In the genomic region with DNA sequence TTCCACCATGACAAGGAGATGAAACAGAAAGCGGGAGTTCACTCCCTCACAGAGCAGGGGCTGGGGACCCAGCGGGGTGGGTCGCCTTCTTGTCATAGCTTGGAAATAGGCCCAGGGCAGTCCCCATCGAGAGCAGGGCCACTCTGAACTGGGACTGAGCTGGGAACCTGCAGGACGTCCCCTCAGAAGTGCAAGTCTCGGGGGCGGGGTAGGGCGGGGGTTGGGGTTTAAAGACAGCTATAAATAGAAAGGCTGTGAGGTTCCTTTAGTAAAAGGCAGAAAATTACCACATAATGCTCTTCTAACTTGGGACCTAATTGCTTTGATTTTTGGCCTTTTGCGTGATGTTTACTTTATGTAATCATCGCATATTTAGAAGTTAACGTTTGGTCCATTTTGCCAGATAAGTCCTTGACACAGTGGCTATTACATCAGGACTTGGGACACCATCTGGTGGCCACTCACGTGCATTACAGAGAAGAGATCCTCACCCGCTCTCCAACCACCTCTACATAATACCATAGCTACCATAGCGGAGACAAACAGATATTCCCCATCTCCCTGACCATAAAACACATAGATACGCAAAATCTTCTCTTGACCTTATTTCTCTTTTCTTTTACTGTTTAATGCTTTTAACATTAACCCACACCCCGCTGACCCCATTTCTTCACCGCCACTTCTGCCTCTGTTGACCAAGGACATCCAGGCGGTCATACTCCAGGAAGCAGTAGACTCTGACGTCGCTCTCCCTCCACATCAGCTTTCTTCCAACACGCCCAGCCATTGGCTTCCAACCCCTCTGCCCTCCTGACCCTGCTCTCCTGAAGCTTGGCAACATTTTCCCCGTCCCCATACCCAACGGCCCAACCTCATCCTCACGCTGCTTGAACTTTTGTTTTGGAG, we compare ENCODE assay signal across 8 cellular contexts. TPM values are rescaled to one million over a fixed set of nuclear protein-coding genes. Genes with fewer than 3 reads are reported as not detected.
DNase-seq lines count a peak whose midpoint lies in the region; ATAC-seq lines count a peak whose summit lies in the region.

No MANE protein-coding gene starts in this region.

- peaks cover 15% of the 10 kb centered on the region for H3K36me3 Mint-ChIP-seq in activated naive CD8-positive, alpha-beta T cell

- intact Hi-C loops in head of caudate nucleus (cut with DNase I): no loop called here

- H4K12ac ChIP-seq in trophoblast cell (ENCODE audit: low read depth, low read length): no peak overlapping the region

- H2AFZ ChIP-seq in trophoblast cell (ENCODE audit: insufficient read depth, low read length, poor library complexity): no peak overlapping the region

- no peaks in the 10 kb centered on the region for H3K27me3 ChIP-seq in trophoblast cell (ENCODE audit: insufficient read depth, low read length)

- H3K9me3 Mint-ChIP-seq in activated naive CD8-positive, alpha-beta T cell (ENCODE audit: low read depth): no peaks in the 10 kb centered on the region

- no peak overlapping the region for H3K14ac ChIP-seq in trophoblast cell (ENCODE audit: low read length)

- H4K8ac ChIP-seq in trophoblast cell (ENCODE audit: low read depth, low read length): no peak overlapping the region

- H3K27ac Mint-ChIP-seq in activated naive CD8-positive, alpha-beta T cell: peak overlapping the region; percentile 37

- H2BK12ac ChIP-seq in trophoblast cell (ENCODE audit: low read length): no peak overlapping the region

- H3K79me2 ChIP-seq in trophoblast cell (ENCODE audit: control insufficient read depth, insufficient read depth, low read length, poor library complexity): no peaks in the 10 kb centered on the region

- H3K79me1 ChIP-seq in trophoblast cell (ENCODE audit: low read length): no peaks in the 10 kb centered on the region

- H3K4me3 Mint-ChIP-seq in activated naive CD8-positive, alpha-beta T cell: no peak overlapping the region

- H3K4me1 ChIP-seq in trophoblast cell (ENCODE audit: control insufficient read depth in 1 of 2, insufficient read depth in 2 of 2, low read length in 2 of 2): no peaks in the 10 kb centered on the region

- no peak overlapping the region for H3K23ac ChIP-seq in trophoblast cell (ENCODE audit: low read length)

- no peak overlapping the region for H3K27ac ChIP-seq in trophoblast cell (ENCODE audit: low read depth, low read length)

- DNase-seq in G401 (ENCODE audit: low spot score) (peak; percentile 69), HS-5 (ENCODE audit: low read depth) (peak; percentile 55), RKO (ENCODE audit: low spot score) (peak; percentile 70), head of caudate nucleus (peak in 40 of 42 donors; percentile 22 to 80 (median 52)), trophoblast cell (peak; percentile 49 to 78)

- peak overlapping the region; percentile 26 for H3K4me2 ChIP-seq in trophoblast cell (ENCODE audit: low read length)

- no peak overlapping the region for H3K18ac ChIP-seq in trophoblast cell (ENCODE audit: low read length)

- no CpG with 5 or more reads among the region's 24 CpGs for WGBS in trophoblast cell (ENCODE audit: extremely low coverage, insufficient coverage, insufficient read length)

- in situ Hi-C loops in G401 (cut with HindIII; ENCODE audit: low sequenced_read_pairs): no loop called here

- H3K27me3 Mint-ChIP-seq in activated naive CD8-positive, alpha-beta T cell: no peaks in the 10 kb centered on the region

- no peak overlapping the region for H4K91ac ChIP-seq in trophoblast cell (ENCODE audit: low read depth, low read length)

- ATAC-seq in GM18873 (IDR thresholded peaks at IDR 0.05; ENCODE audit: low FRiP score, unreplicated experiment) (no peak), HG03520 (IDR thresholded peaks at IDR 0.05; ENCODE audit: unreplicated experiment) (no peak)

- no peak overlapping the region for H2BK120ac ChIP-seq in trophoblast cell (ENCODE audit: insufficient read depth, low read length, poor library complexity)

- H3K4ac ChIP-seq in trophoblast cell (ENCODE audit: low read depth, low read length): no peak overlapping the region

- H3K36me3 ChIP-seq in trophoblast cell (ENCODE audit: control insufficient read depth in 1 of 2, insufficient read depth in 2 of 2, low read length in 2 of 2): no peaks in the 10 kb centered on the region

- no peak overlapping the region for H2BK5ac ChIP-seq in trophoblast cell (ENCODE audit: low read depth, low read length, poor library complexity)

- no peaks in the 10 kb centered on the region for H3K9me3 ChIP-seq in trophoblast cell (ENCODE audit: insufficient read depth, low read depth, low read length)

- H3K4me3 ChIP-seq in trophoblast cell (ENCODE audit: low read depth, low read length): no peak overlapping the region

- peaks cover 59% of the 10 kb centered on the region for H3K4me1 Mint-ChIP-seq in activated naive CD8-positive, alpha-beta T cell (ENCODE audit: low read depth)

- H2AK5ac ChIP-seq in trophoblast cell (ENCODE audit: low read length): no peak overlapping the region

- H3K9ac ChIP-seq in trophoblast cell (ENCODE audit: low read length): no peak overlapping the region

RNA-seq across cellular contexts. Expression of a gene that starts 27.5 kb away (rescaled TPM):
- not detected in 2 replicates for total RNA-seq in G401 (2014; rRNA removed; shearing (Covaris generic))
- polyA plus RNA-seq in trophoblast cell (2013): 0.01 TPM in 1 of 2 replicates, not detected in the other
